ENCODE assay signal across 12 cellular contexts in the genomic region with DNA sequence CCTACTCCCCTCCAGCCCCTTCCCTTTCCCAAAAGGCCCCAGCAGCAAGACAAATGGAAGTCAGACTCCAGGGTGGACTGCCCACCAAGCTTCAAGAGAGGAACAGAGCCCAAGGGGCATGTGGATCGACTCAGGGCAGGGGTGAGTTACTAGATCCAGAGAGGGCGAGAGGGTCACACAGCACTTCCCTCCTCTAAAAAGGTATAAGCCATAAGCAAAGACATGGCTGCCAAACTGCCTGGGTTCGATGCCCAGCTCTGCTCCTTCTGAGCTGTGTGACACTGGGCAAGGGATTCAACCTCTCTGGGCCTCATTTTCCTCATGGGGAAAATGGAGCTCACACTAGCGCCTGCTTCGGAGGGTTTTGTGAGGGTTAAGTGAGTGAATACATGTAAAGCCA. TPM values are rescaled to one million over a fixed set of nuclear protein-coding genes. Genes with fewer than 3 reads are reported as not detected.
A peak's percentile ranks its signal among the peaks of the same experiment; 100 is the strongest.
DNase-seq lines count a peak whose midpoint lies in the region; ATAC-seq, FAIRE-seq and TF ChIP-seq lines count a peak whose summit lies in the region.
"Had no signal": no experiment of that assay in that cellular context is flagged by ENCODE, and none has a peak within 500 bp of the region (broad histone marks: within the 10 kb centered on the region; RNA-seq: fewer than 3 reads in every experiment).

No MANE protein-coding gene starts in this region.

- H3K27ac ChIP-seq in A549, result no peak overlapping the region
- H3K27ac ChIP-seq in rectal smooth muscle tissue (ENCODE audit: low read depth, low read length), result peak overlapping the region; percentile 96

- peaks cover 8% of the 10 kb centered on the region for H3K27me3 Mint-ChIP-seq in activated T-helper 1 cell treated with anti-CD3 and anti-CD28 coated beads, Interleukin-12 subunit alpha, Interleukin-12 subunit beta, Interleukin-2, Interleukin-4 antibody, amounts not matched to agents 30 ng/mL and 10 ng/mL and 1 ng/mL, durations not matched to agents 14 hours and 24 hours and 36 hours (ENCODE audit: insufficient read depth)
- H3K27me3 Mint-ChIP-seq in progenitor cell of endocrine pancreas, result peaks cover 3% of the 10 kb centered on the region

- H3K9ac ChIP-seq in iPS-15b (ENCODE audit: low read depth, low read length), result no peak overlapping the region
- H3K9ac ChIP-seq in rectal smooth muscle tissue (ENCODE audit: low read length), result peak overlapping the region; percentile 65

- H3K4me1 ChIP-seq in A549, result peaks cover 38% of the 10 kb centered on the region
- peaks cover 17% of the 10 kb centered on the region for H3K4me1 ChIP-seq in iPS-15b (ENCODE audit: control insufficient read depth, insufficient read depth, low read length)
- peaks cover 27% of the 10 kb centered on the region for H3K4me1 ChIP-seq in rectal smooth muscle tissue (ENCODE audit: control insufficient read depth, insufficient read depth, low read length)

- TF ChIP-seq RAD21 in A549 (conservative IDR thresholded peaks at IDR 0.05 in 1 of 2, IDR thresholded peaks at IDR 0.05 in 1 of 2), result no peak

- peaks cover 34% of the 10 kb centered on the region for H3K4me1 Mint-ChIP-seq in activated T-helper 1 cell treated with anti-CD3 and anti-CD28 coated beads, Interleukin-12 subunit alpha, Interleukin-12 subunit beta, Interleukin-2, Interleukin-4 antibody, amounts not matched to agents 30 ng/mL and 10 ng/mL and 1 ng/mL, durations not matched to agents 14 hours and 24 hours and 36 hours (ENCODE audit: low read depth)
- peaks cover 44% of the 10 kb centered on the region for H3K4me1 Mint-ChIP-seq in progenitor cell of endocrine pancreas (ENCODE audit: low read depth)

- TF ChIP-seq CTCF in A549 (IDR thresholded peaks at IDR 0.05) (no peak), progenitor cell of endocrine pancreas (IDR thresholded peaks at IDR 0.05; ENCODE audit: unreplicated experiment) (no peak)

- H3K36me3 Mint-ChIP-seq in activated T-helper 1 cell treated with anti-CD3 and anti-CD28 coated beads, Interleukin-12 subunit alpha, Interleukin-12 subunit beta, Interleukin-2, Interleukin-4 antibody, amounts not matched to agents 30 ng/mL and 10 ng/mL and 1 ng/mL, durations not matched to agents 14 hours and 24 hours and 36 hours (ENCODE audit: low read depth), result peaks cover 2% of the 10 kb centered on the region
- peaks cover 2% of the 10 kb centered on the region for H3K36me3 Mint-ChIP-seq in progenitor cell of endocrine pancreas (ENCODE audit: insufficient read depth)

- H3K9me3 ChIP-seq in A549 (no peaks in the 10 kb centered on the region), iPS-15b (ENCODE audit: control insufficient read depth, insufficient read depth, low read length) (no peaks in the 10 kb centered on the region)

- WGBS in A549 (ENCODE audit: missing lambda C conversion rate), result 84% methylated on average over 5 of the region's 5 CpGs

- H3K27me3 ChIP-seq in iPS-15b (ENCODE audit: control insufficient read depth, insufficient read depth, low read length) (peaks cover 7% of the 10 kb centered on the region), rectal smooth muscle tissue (ENCODE audit: control insufficient read depth, insufficient read depth, low read length) (no peaks in the 10 kb centered on the region)

- no peak for TF ChIP-seq EP300 in A549 (IDR thresholded peaks at IDR 0.05)

- H3K36me3 ChIP-seq in iPS-15b (ENCODE audit: control insufficient read depth, insufficient read depth, low read length), result peaks cover 6% of the 10 kb centered on the region
- H3K36me3 ChIP-seq in rectal smooth muscle tissue (ENCODE audit: control insufficient read depth, insufficient read depth, low read length), result no peaks in the 10 kb centered on the region

- peak; percentile 65 for FAIRE-seq in A549 (lab: Jason Lieb, UNC)
- FAIRE-seq: RCC 7860 had no signal

- H3K27ac Mint-ChIP-seq in activated T-helper 1 cell treated with anti-CD3 and anti-CD28 coated beads, Interleukin-12 subunit alpha, Interleukin-12 subunit beta, Interleukin-2, Interleukin-4 antibody, amounts not matched to agents 30 ng/mL and 10 ng/mL and 1 ng/mL, durations not matched to agents 14 hours and 24 hours and 36 hours, result peak overlapping the region; percentile 18
- no peak overlapping the region for H3K27ac Mint-ChIP-seq in progenitor cell of endocrine pancreas

- POLR2A ChIA-PET in A549 (lab: Yijun Ruan, JAX), result interaction anchor here (0.8 kb wide), 1 partner anchor 12 kb away, joined by 3 read pairs; the partner anchor contains the start of gene SPINT2

- intact Hi-C loops in activated T-helper 1 cell treated with anti-CD3 and anti-CD28 coated beads, Interleukin-12 subunit alpha, Interleukin-12 subunit beta, Interleukin-2, Interleukin-4 antibody, amounts not matched to agents 30 ng/mL and 10 ng/mL and 1 ng/mL, durations not matched to agents 14 hours and 24 hours and 36 hours (cut with micrococcal nuclease), result no loop called here

- TF ChIP-seq POLR2A in A549 (IDR thresholded peaks at IDR 0.05; ENCODE audit: low read length), result no peak

- peak overlapping the region; percentile 75 for H3K4me3 Mint-ChIP-seq in activated T-helper 1 cell treated with anti-CD3 and anti-CD28 coated beads, Interleukin-12 subunit alpha, Interleukin-12 subunit beta, Interleukin-2, Interleukin-4 antibody, amounts not matched to agents 30 ng/mL and 10 ng/mL and 1 ng/mL, durations not matched to agents 14 hours and 24 hours and 36 hours
- no peak overlapping the region for H3K4me3 Mint-ChIP-seq in progenitor cell of endocrine pancreas (ENCODE audit: low read depth)

- H3K4me3 ChIP-seq in A549, result no peak overlapping the region
- peak overlapping the region; percentile 13 for H3K4me3 ChIP-seq in iPS-15b (ENCODE audit: low read depth, low read length)
- H3K4me3 ChIP-seq in rectal smooth muscle tissue (ENCODE audit: low read length), result peak overlapping the region; percentile 62

- DNase-seq in A549 (ENCODE audit: low read depth in 1 of 2, low spot score in 1 of 2) (no peak), H4 (ENCODE audit: low spot score) (no peak), iPS-NIHi7 (ENCODE audit: extremely low spot score) (no peak), OCI-M2 (lab: John Stamatoyannopoulos, UW; ENCODE audit: unreplicated experiment) (no peak), progenitor cell of endocrine pancreas (ENCODE audit: low spot score, unreplicated experiment) (no peak)
- no peak for DNase-seq in activated T-helper 1 cell treated with anti-CD3 and anti-CD28 coated beads, Interleukin-12 subunit alpha, Interleukin-12 subunit beta, Interleukin-2, Interleukin-4 antibody, amounts not matched to agents 30 ng/mL and 10 ng/mL and 1 ng/mL, durations not matched to agents 14 hours and 24 hours and 36 hours (ENCODE audit: low spot score)
- DNase-seq: NCI-H2107 had no signal

- CTCF ChIA-PET in A549 (lab: Yijun Ruan, JAX), result interaction anchor here (1.4 to 33.5 kb wide), 11 partner anchors 14 to 350 kb away, joined by 3 to 1052 read pairs (median 11); partner anchors contain the start of genes CATSPERG, FAM98C, KCNK6 and SIPA1L3

- no peak overlapping the region for H3K4me2 ChIP-seq in A549

- H3K9me3 Mint-ChIP-seq in activated T-helper 1 cell treated with anti-CD3 and anti-CD28 coated beads, Interleukin-12 subunit alpha, Interleukin-12 subunit beta, Interleukin-2, Interleukin-4 antibody, amounts not matched to agents 30 ng/mL and 10 ng/mL and 1 ng/mL, durations not matched to agents 14 hours and 24 hours and 36 hours, result no peaks in the 10 kb centered on the region
- H3K9me3 Mint-ChIP-seq in progenitor cell of endocrine pancreas (ENCODE audit: low read depth), result no peaks in the 10 kb centered on the region

- no peak for ATAC-seq in A549
- ATAC-seq: left colon had no signal

RNA-seq across cellular contexts. Expression of gene PPP1R14A, which starts 3.8 kb away (rescaled TPM):
- polyA plus RNA-seq in A549 (2011; rRNA removed) (14.6 and 30.5 TPM in 2 replicates), A549 (2017; fragmentation: RNase III; extraction: RNeasy Plus Mini Kit Qiagen cat#74134 plus additional on column Dnase treatment) (88.6 to 99.6 TPM (median 99.5 TPM) in 3 replicates)
- polyA plus RNA-seq in A549 (2012; cell fraction: cytosol; rRNA removed), result 281 and 324 TPM in 2 replicates
- polyA plus RNA-seq in A549 (2012; cell fraction: nucleus; rRNA removed), result 99.6 and 180 TPM in 2 replicates
- 2.9 and 3.1 TPM in 2 replicates for polyA minus RNA-seq in A549 (2011; rRNA and poly(A)+ RNA removed)
- total RNA-seq in activated T-helper 1 cell treated with anti-CD3 and anti-CD28 coated beads, Interleukin-12 subunit alpha, Interleukin-12 subunit beta, Interleukin-2, Interleukin-4 antibody, amounts not matched to agents 30 ng/mL and 10 ng/mL and 1 ng/mL, durations not matched to agents 14 hours and 24 hours and 36 hours, result 65.1 and 66.9 TPM in 2 replicates
- not detected in 2 replicates for total RNA-seq in H4 (2014; rRNA removed; shearing (Covaris generic))
- total RNA-seq in progenitor cell of endocrine pancreas, result 15.2 and 17.2 TPM in 2 replicates

RNA-seq across cellular contexts. Expression of gene SPINT2, which starts 12.0 kb away (rescaled TPM):
- polyA plus RNA-seq in A549 (2011; rRNA removed), result 343 and 425 TPM in 2 replicates
- polyA plus RNA-seq in A549 (2012; cell fraction: cytosol; rRNA removed), result 347 and 383 TPM in 2 replicates
- polyA plus RNA-seq in A549 (2012; cell fraction: nucleus; rRNA removed), result 348 and 443 TPM in 2 replicates
- 244 to 296 TPM (median 291 TPM) in 3 replicates for polyA plus RNA-seq in A549 (2017; fragmentation: RNase III; extraction: RNeasy Plus Mini Kit Qiagen cat#74134 plus additional on column Dnase treatment)
- polyA minus RNA-seq in A549 (2011; rRNA and poly(A)+ RNA removed), result 154 and 156 TPM in 2 replicates
- total RNA-seq in activated T-helper 1 cell treated with anti-CD3 and anti-CD28 coated beads, Interleukin-12 subunit alpha, Interleukin-12 subunit beta, Interleukin-2, Interleukin-4 antibody, amounts not matched to agents 30 ng/mL and 10 ng/mL and 1 ng/mL, durations not matched to agents 14 hours and 24 hours and 36 hours, result 79.6 and 86.8 TPM in 2 replicates
- total RNA-seq in H4 (2014; rRNA removed; shearing (Covaris generic)), result 1.1 TPM in 1 of 2 replicates, not detected in the other
- total RNA-seq in progenitor cell of endocrine pancreas, result 519 and 559 TPM in 2 replicates

RNA-seq across cellular contexts. Expression of gene DPF1, which starts 28.4 kb away (rescaled TPM):
- polyA plus RNA-seq in A549 (2011; rRNA removed), result 1.3 and 2.1 TPM in 2 replicates
- 5.0 and 5.1 TPM in 2 replicates for polyA plus RNA-seq in A549 (2012; cell fraction: cytosol; rRNA removed)
- 11.4 and 12.1 TPM in 2 replicates for polyA plus RNA-seq in A549 (2012; cell fraction: nucleus; rRNA removed)
- 4.4 to 6.8 TPM (median 5.3 TPM) in 3 replicates for polyA plus RNA-seq in A549 (2017; fragmentation: RNase III; extraction: RNeasy Plus Mini Kit Qiagen cat#74134 plus additional on column Dnase treatment)
- 1.6 and 2.8 TPM in 2 replicates for polyA minus RNA-seq in A549 (2011; rRNA and poly(A)+ RNA removed)
- total RNA-seq in activated T-helper 1 cell treated with anti-CD3 and anti-CD28 coated beads, Interleukin-12 subunit alpha, Interleukin-12 subunit beta, Interleukin-2, Interleukin-4 antibody, amounts not matched to agents 30 ng/mL and 10 ng/mL and 1 ng/mL, durations not matched to agents 14 hours and 24 hours and 36 hours, result 1.4 and 1.7 TPM in 2 replicates
- total RNA-seq in H4 (2014; rRNA removed; shearing (Covaris generic)), result 5.1 and 7.2 TPM in 2 replicates
- 4.8 and 4.9 TPM in 2 replicates for total RNA-seq in progenitor cell of endocrine pancreas
- total RNA-seq: bronchial epithelial cell, left colon had no signal

RNA-seq across cellular contexts. Expression of gene C19orf33, which starts 51.7 kb away (rescaled TPM):
- polyA plus RNA-seq in A549 (2011; rRNA removed), result 197 and 302 TPM in 2 replicates
- 1,004 and 1,085 TPM in 2 replicates for polyA plus RNA-seq in A549 (2012; cell fraction: cytosol; rRNA removed)
- polyA plus RNA-seq in A549 (2012; cell fraction: nucleus; rRNA removed), result 520 and 541 TPM in 2 replicates
- polyA plus RNA-seq in A549 (2017; fragmentation: RNase III; extraction: RNeasy Plus Mini Kit Qiagen cat#74134 plus additional on column Dnase treatment), result 487 to 531 TPM (median 489 TPM) in 3 replicates
- polyA minus RNA-seq in A549 (2011; rRNA and poly(A)+ RNA removed), result 17.0 and 21.4 TPM in 2 replicates
- total RNA-seq in activated T-helper 1 cell treated with anti-CD3 and anti-CD28 coated beads, Interleukin-12 subunit alpha, Interleukin-12 subunit beta, Interleukin-2, Interleukin-4 antibody, amounts not matched to agents 30 ng/mL and 10 ng/mL and 1 ng/mL, durations not matched to agents 14 hours and 24 hours and 36 hours, result 0.71 TPM in 1 of 2 replicates, not detected in the other
- 2.7 TPM in 1 of 2 replicates, not detected in the other for total RNA-seq in H4 (2014; rRNA removed; shearing (Covaris generic))
- total RNA-seq in progenitor cell of endocrine pancreas, result 3.0 and 3.5 TPM in 2 replicates

Comparison
In these comparisons a context has a peak if more than half of its experiments do, and no peak if none do; other contexts are left out.
1. RNA of gene PPP1R14A, which starts 3.8 kb away (total RNA-seq): 65.1 to 66.9 TPM in activated T-helper 1 cell treated with anti-CD3 and anti-CD28 coated beads, Interleukin-12 subunit alpha, Interleukin-12 subunit beta, Interleukin-2, Interleukin-4 antibody, amounts not matched to agents 30 ng/mL and 10 ng/mL and 1 ng/mL, durations not matched to agents 14 hours and 24 hours and 36 hours and 15.2 to 17.2 TPM in progenitor cell of endocrine pancreas; not detected in H4; every median in the first group is over 10 times any median in the second.
2. RNA of gene SPINT2, which starts 12.0 kb away (total RNA-seq): 519 to 559 TPM in progenitor cell of endocrine pancreas and 79.6 to 86.8 TPM in activated T-helper 1 cell treated with anti-CD3 and anti-CD28 coated beads, Interleukin-12 subunit alpha, Interleukin-12 subunit beta, Interleukin-2, Interleukin-4 antibody, amounts not matched to agents 30 ng/mL and 10 ng/mL and 1 ng/mL, durations not matched to agents 14 hours and 24 hours and 36 hours; 1.1 TPM in H4; every median in the first group is over 10 times any median in the second.